ENCODE assay signal across 17 cellular contexts in the genomic region with DNA sequence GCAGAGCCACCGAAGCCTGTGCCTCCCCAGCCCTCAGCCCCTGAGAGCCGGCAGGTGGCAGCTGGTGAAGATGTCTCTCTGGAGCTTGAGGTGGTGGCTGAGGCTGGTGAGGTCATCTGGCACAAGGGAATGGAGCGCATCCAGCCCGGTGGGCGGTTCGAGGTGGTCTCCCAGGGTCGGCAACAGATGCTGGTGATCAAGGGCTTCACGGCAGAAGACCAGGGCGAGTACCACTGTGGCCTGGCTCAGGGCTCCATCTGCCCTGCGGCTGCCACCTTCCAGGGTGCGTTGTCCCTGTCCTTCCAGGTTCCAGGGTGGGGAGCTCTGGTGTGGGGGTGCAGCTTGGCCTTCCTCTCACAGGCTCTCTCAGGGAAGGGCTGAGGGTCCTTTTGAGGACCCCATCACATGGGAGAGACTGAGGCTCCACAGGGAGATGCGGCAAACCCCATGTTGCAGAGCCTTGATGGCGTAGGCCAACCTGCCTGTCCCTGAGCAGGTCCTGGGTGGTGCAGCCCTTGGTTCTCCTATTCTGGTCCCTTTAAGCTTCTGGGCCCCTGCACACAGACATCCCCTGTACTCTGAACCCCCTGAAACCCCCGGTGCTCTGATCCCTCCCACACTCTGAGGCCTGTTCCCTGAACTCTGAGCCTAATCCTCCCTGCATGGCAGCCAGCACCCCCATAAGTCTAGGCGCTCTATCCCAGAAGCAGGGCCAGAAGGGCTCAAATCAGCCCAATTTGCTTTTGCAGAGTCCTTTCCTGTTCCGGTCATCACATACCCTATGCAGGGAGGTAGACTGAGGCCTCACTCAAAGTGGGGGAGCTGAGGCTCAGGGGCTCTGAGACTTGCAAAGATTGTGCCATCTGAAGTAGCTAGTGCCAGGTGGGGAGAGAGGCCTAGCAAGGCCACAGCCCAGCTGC.
DNase-seq lines count a peak whose midpoint lies in the region; ATAC-seq and TF ChIP-seq lines count a peak whose summit lies in the region.
"Had no signal": no experiment of that assay in that cellular context is flagged by ENCODE, and none has a peak within 500 bp of the region (broad histone marks: within the 10 kb centered on the region; RNA-seq: fewer than 3 reads in every experiment).

No MANE protein-coding gene starts in this region.

- intact Hi-C loops in CD14-positive monocyte (cut with micrococcal nuclease) = no loop called here
- intact Hi-C loops in stomach (cut with DNase I; ENCODE audit: low total_unique reads) = no loop called here

- peaks cover 0 to 1% (median 0%) of the 10 kb centered on the region in 3 donors for H3K27me3 Mint-ChIP-seq in CD14-positive monocyte (ENCODE audit: low read depth in 3 of 3)

- H3K36me3 ChIP-seq in stomach = peaks cover 0 to 69% (median 38%) of the 10 kb centered on the region in 4 donors

- peak overlapping the region in 1 of 7 donors; percentile 1 for H3K27ac Mint-ChIP-seq in CD14-positive monocyte
- H3K27ac Mint-ChIP-seq: H9 had no signal

- H3K4me1 Mint-ChIP-seq in CD14-positive monocyte = no peaks in the 10 kb centered on the region
- H3K4me1 Mint-ChIP-seq: H9 had no signal

- no peak overlapping the region for H3K4me3 Mint-ChIP-seq in CD14-positive monocyte
- H3K4me3 Mint-ChIP-seq: H9 had no signal

- TF ChIP-seq CTCF in CD14-positive monocyte (IDR thresholded peaks at IDR 0.05) (no peak), stomach (IDR thresholded peaks at IDR 0.05) (no peak)

- no peaks in the 10 kb centered on the region for H3K4me1 ChIP-seq in stomach
- H3K4me1 ChIP-seq: BLaER1 had no signal

- ATAC-seq in activated CD4-positive, CD25-positive, alpha-beta regulatory T cell treated with anti-CD3 and anti-CD28 coated beads, Interleukin-2, amount 50 U/mL, for 24 hours = no peak
- no peak for ATAC-seq in GM21515 (IDR thresholded peaks at IDR 0.05; ENCODE audit: unreplicated experiment)
- ATAC-seq: PC-3 had no signal

- peaks cover under 1 to 16% (median 5%) of the 10 kb centered on the region in 7 donors for H3K9me3 Mint-ChIP-seq in CD14-positive monocyte

- WGBS in stomach, 5 donors = 88 to 95% (median 93%) methylated on average over 11 to 16 of the region's 16 CpGs

- no peaks in the 10 kb centered on the region for H3K36me3 Mint-ChIP-seq in CD14-positive monocyte

- peaks cover 0 to 10% (median 3%) of the 10 kb centered on the region in 4 donors for H3K9me3 ChIP-seq in stomach

- no peak overlapping the region for H3K4me3 ChIP-seq in stomach
- H3K4me3 ChIP-seq: BLaER1 had no signal

- H3K27ac ChIP-seq in stomach = no peak overlapping the region
- H3K27ac ChIP-seq: 22Rv1, BLaER1, KMS-11 had no signal

- no peak for TF ChIP-seq EP300 in stomach (IDR thresholded peaks at IDR 0.05)

- H3K27me3 ChIP-seq in stomach = no peaks in the 10 kb centered on the region
- H3K27me3 ChIP-seq: BLaER1 had no signal

- TF ChIP-seq POLR2A in stomach (IDR thresholded peaks at IDR 0.05) = no peak

- peak; percentile 18 for DNase-seq in activated CD4-positive, CD25-positive, alpha-beta regulatory T cell treated with anti-CD3 and anti-CD28 coated beads, Interleukin-2, amount 50 U/mL, for 72 hours
- peak; percentile 45 for DNase-seq in CD14-positive monocyte (ENCODE audit: low spot score)
- DNase-seq in mesenteric fat pad (ENCODE audit: low spot score) = peak; percentile 78
- peak; percentile 17 for DNase-seq in stomach
- no peak for DNase-seq in C1 segment of cervical spinal cord (lab: John Stamatoyannopoulos, UW)
- no peak for DNase-seq in cerebellum (ENCODE audit: low spot score)
- DNase-seq: H9, NCI-H1105, NCI-H187, NCI-H446 treated with DMSO at 0.1 percent for 48 hours, NCI-H748 treated with DMSO at 0.1 percent for 48 hours, PC-3 had no signal

Comparison
In these comparisons a context has a peak if more than half of its experiments do, and no peak if none do; other contexts are left out.
1. DNase-seq: peak in activated CD4-positive, CD25-positive, alpha-beta regulatory T cell treated with anti-CD3 and anti-CD28 coated beads, Interleukin-2, amount 50 U/mL, for 72 hours (single experiment), CD14-positive monocyte (single experiment), mesenteric fat pad (single experiment) and stomach (single experiment); none in C1 segment of cervical spinal cord (0 of 14) and cerebellum (single experiment).